Comparison of ENCODE assay signal across 11 cellular contexts in genomic region chr2:109715302-109715937, GRCh38.
DNase-seq lines count a peak whose midpoint lies in the region; ATAC-seq, FAIRE-seq and TF ChIP-seq lines count a peak whose summit lies in the region.
"Had no signal": no experiment of that assay in that cellular context is flagged by ENCODE, and none has a peak within 500 bp of the region (broad histone marks: within the 10 kb centered on the region; RNA-seq: fewer than 3 reads in every experiment).

No MANE protein-coding gene starts in this region.

- H3K27me3 Mint-ChIP-seq in activated naive CD8-positive, alpha-beta T cell treated with anti-CD3 and anti-CD28 coated beads, Interleukin-2, amount 50 U/mL, for 24 hours = peaks cover 5% of the 10 kb centered on the region

- WGBS in H1 (ENCODE audit: extremely low coverage in 1 of 2, insufficient coverage in 1 of 2, insufficient read length in 1 of 2, insufficient replicate concordance in 2 of 2, low coverage in 1 of 2, low lambda C conversion rate in 2 of 2, missing lambda C conversion rate in 1 of 2), 2 experiments = 68% methylated on average over 1 of the region's 1 CpG; no CpG with 5 or more reads in 1 of the 2 experiments

- no peak overlapping the region for H3K4me2 ChIP-seq in H1 (ENCODE audit: insufficient read depth in 1 of 2, low read depth in 2 of 2, low read length in 2 of 2)

- H3K79me2 ChIP-seq in H1 (ENCODE audit: control insufficient read depth in 1 of 2, insufficient read depth in 2 of 2, low read length in 2 of 2) = no peaks in the 10 kb centered on the region

- ATAC-seq in mucosa of descending colon (peak; percentile 94), GM21737 (IDR thresholded peaks at IDR 0.05; ENCODE audit: unreplicated experiment) (no peak)
- ATAC-seq in activated naive CD8-positive, alpha-beta T cell treated with anti-CD3 and anti-CD28 coated beads, Interleukin-2, amount 50 U/mL, for 24 hours = no peak
- ATAC-seq: naive thymus-derived CD4-positive, alpha-beta T cell had no signal

- H2AFZ ChIP-seq in H1 (ENCODE audit: low read length) = no peak overlapping the region

- no peaks in the 10 kb centered on the region for H3K36me3 Mint-ChIP-seq in activated naive CD8-positive, alpha-beta T cell treated with anti-CD3 and anti-CD28 coated beads, Interleukin-2, amount 50 U/mL, for 24 hours (ENCODE audit: low read depth)

- H2BK120ac ChIP-seq in H1 (replicated peaks; ENCODE audit: low read depth, low read length) = no peak overlapping the region

- H2AK5ac ChIP-seq in H1 (ENCODE audit: low read depth, low read length) = no peak overlapping the region

- POLR2A ChIA-PET in H1 (lab: Charles Lee; ENCODE audit: partially characterized antibody) = no interaction called here

- H3K4ac ChIP-seq in H1 (replicated peaks; ENCODE audit: insufficient read length, low read depth, low read length) = no peak overlapping the region

- no peaks in the 10 kb centered on the region for H3K79me1 ChIP-seq in H1 (ENCODE audit: low read depth, low read length)

- no peak overlapping the region for H3K56ac ChIP-seq in H1 (replicated peaks; ENCODE audit: insufficient read length, low read depth, low read length)

- no peak overlapping the region for H4K5ac ChIP-seq in H1 (ENCODE audit: insufficient read length, low read depth, low read length)

- H3K4me3 ChIP-seq in AG10803 (ENCODE audit: low read length) = no peak overlapping the region
- no peak overlapping the region for H3K4me3 ChIP-seq in LNCaP clone FGC (ENCODE audit: low read depth, low read length)
- no peak overlapping the region for H3K4me3 ChIP-seq in H1 (ENCODE audit: extremely low read depth in 1 of 4, insufficient read depth in 2 of 4, low read depth in 3 of 4, low read length in 4 of 4)
- H3K4me3 ChIP-seq in mucosa of descending colon = no peak overlapping the region

- intact Hi-C loops in mucosa of descending colon (cut with DNase I, micrococcal nuclease) = loop anchor here in 1 of 2 donors (5.0 kb wide), 1 partner anchor 168 kb away; no protein-coding TSS in a partner anchor

- no peak overlapping the region for H3K27ac Mint-ChIP-seq in activated naive CD8-positive, alpha-beta T cell treated with anti-CD3 and anti-CD28 coated beads, Interleukin-2, amount 50 U/mL, for 24 hours
- H3K27ac Mint-ChIP-seq: naive thymus-derived CD4-positive, alpha-beta T cell had no signal

- no peak overlapping the region for H4K91ac ChIP-seq in H1 (replicated peaks; ENCODE audit: insufficient read length, low read length)

- no peak overlapping the region for H3K14ac ChIP-seq in H1 (ENCODE audit: insufficient read length)

- no peak for TF ChIP-seq EP300 in H1 (IDR thresholded peaks at IDR 0.05; ENCODE audit: borderline replicate concordance in 1 of 2, low read depth in 2 of 2, low read length in 2 of 2)

- H4K8ac ChIP-seq in H1 (ENCODE audit: extremely low read depth, insufficient read depth, low read length) = no peak overlapping the region

- no peaks in the 10 kb centered on the region for H3K4me1 Mint-ChIP-seq in activated naive CD8-positive, alpha-beta T cell treated with anti-CD3 and anti-CD28 coated beads, Interleukin-2, amount 50 U/mL, for 24 hours

- no peak overlapping the region for H3K18ac ChIP-seq in H1 (ENCODE audit: extremely low read depth, low read length)

- no peak overlapping the region for H3K23ac ChIP-seq in H1 (ENCODE audit: insufficient read length)

- H3K4me3 Mint-ChIP-seq in activated naive CD8-positive, alpha-beta T cell treated with anti-CD3 and anti-CD28 coated beads, Interleukin-2, amount 50 U/mL, for 24 hours = no peak overlapping the region
- H3K4me3 Mint-ChIP-seq: naive thymus-derived CD4-positive, alpha-beta T cell had no signal

- H3K27ac ChIP-seq in H1 (ENCODE audit: low read depth, low read length) = no peak overlapping the region

- H3K9me3 Mint-ChIP-seq in activated naive CD8-positive, alpha-beta T cell treated with anti-CD3 and anti-CD28 coated beads, Interleukin-2, amount 50 U/mL, for 24 hours = no peaks in the 10 kb centered on the region

- no peaks in the 10 kb centered on the region for H4K20me1 ChIP-seq in H1 (replicated peaks in 1 of 2; ENCODE audit: control insufficient read depth in 1 of 2, insufficient read depth in 2 of 2, low read length in 2 of 2)

- H3K9me3 ChIP-seq in H1 (ENCODE audit: insufficient read depth in 2 of 2, low read depth in 1 of 2, low read length in 1 of 2) (no peaks in the 10 kb centered on the region), mucosa of descending colon (no peaks in the 10 kb centered on the region)

- no peak overlapping the region for H2BK20ac ChIP-seq in H1 (ENCODE audit: low read length)

- no peak overlapping the region for H2BK12ac ChIP-seq in H1 (ENCODE audit: low read depth, low read length)

- DNase-seq in AG10803 (ENCODE audit: low read depth) (peak; percentile 27), LNCaP clone FGC (ENCODE audit: low read depth) (no peak), H1 (ENCODE audit: low read depth in 1 of 2, low spot score in 2 of 2) (no peak), mucosa of descending colon (peak in 2 of 3 donors; percentile 64 to 69), amniotic stem cell (lab: John Stamatoyannopoulos, UW) (no peak), cortex of kidney (lab: John Stamatoyannopoulos, UW) (no peak)
- DNase-seq in activated naive CD8-positive, alpha-beta T cell treated with anti-CD3 and anti-CD28 coated beads, Interleukin-2, amount 50 U/mL, for 24 hours = no peak
- DNase-seq: DND-41; naive thymus-derived CD4-positive, alpha-beta T cell had no signal

- H3K36me3 ChIP-seq in H1 (ENCODE audit: control insufficient read depth in 2 of 4, insufficient read depth in 4 of 4, low read length in 3 of 4) (no peaks in the 10 kb centered on the region), mucosa of descending colon (ENCODE audit: low read depth) (no peaks in the 10 kb centered on the region)

- TF ChIP-seq CTCF in AG10803 (conservative IDR thresholded peaks at IDR 0.05; ENCODE audit: low read length) (peak; percentile 63), LNCaP clone FGC (IDR thresholded peaks at IDR 0.05; ENCODE audit: control insufficient read depth, extremely low read depth, insufficient read depth) (peak; percentile 27), H1 (IDR thresholded peaks at IDR 0.05; ENCODE audit: control extremely low read depth in 1 of 3, insufficient read depth in 1 of 3, low read depth in 1 of 3, low read length in 3 of 3) (peak; percentile 55 to 63 (median 60)), mucosa of descending colon (IDR thresholded peaks at IDR 0.05) (peak; percentile 67)

- TF ChIP-seq RAD21 in H1 (IDR thresholded peaks at IDR 0.05 in 1 of 2, conservative IDR thresholded peaks at IDR 0.05 in 1 of 2; ENCODE audit: low read depth in 2 of 2, low read length in 2 of 2) = peak; percentile 78 to 80

- H3K4me1 ChIP-seq in H1 (replicated peaks in 1 of 4; ENCODE audit: control insufficient read depth in 3 of 4, insufficient read depth in 4 of 4, low read length in 3 of 4) (no peaks in the 10 kb centered on the region), mucosa of descending colon (ENCODE audit: low read depth) (peaks cover under 1% of the 10 kb centered on the region)

- no peaks in the 10 kb centered on the region for H3K23me2 ChIP-seq in H1 (ENCODE audit: low read depth, low read length)

- CTCF ChIA-PET in H1 (lab: Charles Lee; ENCODE audit: partially characterized antibody) = interaction anchor here (0.6 to 5.0 kb wide), 16 partner anchors 9 to 204 kb away, joined by 3 to 51 read pairs (median 4); no protein-coding TSS in a partner anchor

- no peak overlapping the region for H2BK15ac ChIP-seq in H1 (ENCODE audit: low read length)

- H3K27me3 ChIP-seq in H1 (replicated peaks in 1 of 4; ENCODE audit: control insufficient read depth in 3 of 4, extremely low read depth in 1 of 4, insufficient read depth in 3 of 4, low read length in 3 of 4) = no peaks in the 10 kb centered on the region

- H3K9ac ChIP-seq in H1 (replicated peaks in 1 of 4; ENCODE audit: extremely low read depth in 1 of 4, low read depth in 3 of 4, low read length in 3 of 4) = no peak overlapping the region

- H2BK5ac ChIP-seq in H1 (ENCODE audit: low read depth, low read length) = no peak overlapping the region

- FAIRE-seq in H1 (lab: Jason Lieb, UNC) = no peak
- FAIRE-seq: TTC549 had no signal

- no peak for TF ChIP-seq POLR2A in H1 (IDR thresholded peaks at IDR 0.05; ENCODE audit: control extremely low read depth in 1 of 2, low read depth in 2 of 2, low read length in 2 of 2)

TF ChIP-seq in H1, 55 proteins besides CTCF, POLR2A, EP300 and RAD21 (continues in another document):
- no peak for TF ChIP-seq EGR1 (IDR thresholded peaks at IDR 0.05; ENCODE audit: borderline replicate concordance, low read depth, low read length)

Comparison
In these comparisons a context has a peak if more than half of its experiments do, and no peak if none do; other contexts are left out.
1. DNase-seq: peak in AG10803 (single experiment) and mucosa of descending colon (2 of 3); none in LNCaP clone FGC (single experiment), H1 (0 of 2), amniotic stem cell (single experiment), cortex of kidney (single experiment) and activated naive CD8-positive, alpha-beta T cell treated with anti-CD3 and anti-CD28 coated beads, Interleukin-2, amount 50 U/mL, for 24 hours (single experiment).
2. Peak in every context shown above with its lines, with median percentiles within 50 percentile points of each other: CTCF ChIP-seq.